ENCODE assay signal across 15 cellular contexts in the genomic region with DNA sequence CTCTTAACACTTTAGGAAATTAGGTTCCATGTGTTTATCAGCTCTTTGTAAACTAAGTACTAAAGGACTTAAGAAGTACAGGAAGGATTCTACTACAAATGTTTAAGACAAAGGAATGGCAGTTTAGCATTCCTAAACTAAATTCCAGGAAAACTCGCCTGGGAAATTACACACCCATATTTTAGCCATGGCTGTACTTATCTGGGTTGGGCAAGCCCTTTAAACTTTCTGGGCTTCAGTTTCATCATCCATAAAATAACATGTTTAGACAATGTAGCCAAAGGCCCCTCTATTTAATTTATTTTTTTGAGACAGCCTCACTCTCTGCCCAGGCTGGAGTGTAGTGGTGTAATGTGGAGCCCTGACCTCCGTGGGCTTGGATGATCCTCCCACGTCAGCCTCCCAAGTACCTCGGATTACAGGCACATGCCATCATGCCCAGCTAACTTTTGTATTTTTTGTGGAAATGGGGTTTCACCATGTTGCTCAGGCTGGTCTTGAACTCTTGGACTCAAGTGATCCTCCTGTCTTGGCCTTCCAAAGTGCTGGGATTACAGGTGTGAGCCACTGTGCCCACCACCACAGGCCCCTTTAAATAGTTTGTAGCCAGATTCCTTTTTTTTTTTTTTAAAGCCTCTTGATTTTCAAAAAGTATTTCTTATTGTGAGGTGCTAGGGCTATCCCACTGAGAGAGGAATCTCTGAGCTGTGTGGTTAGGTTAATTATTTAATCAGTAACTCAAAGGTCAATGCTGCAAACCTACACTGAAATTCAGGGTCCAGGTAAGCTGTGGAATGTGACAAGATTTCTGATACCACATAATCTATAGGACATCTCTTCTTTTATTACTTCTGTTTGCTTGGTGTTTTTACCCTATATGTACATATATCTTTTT. TPM values are rescaled to one million over a fixed set of nuclear protein-coding genes. Genes with fewer than 3 reads are reported as not detected.
DNase-seq lines count a peak whose midpoint lies in the region; ATAC-seq, FAIRE-seq and TF ChIP-seq lines count a peak whose summit lies in the region.
"Had no signal": no experiment of that assay in that cellular context is flagged by ENCODE, and none has a peak within 500 bp of the region (broad histone marks: within the 10 kb centered on the region; RNA-seq: fewer than 3 reads in every experiment).

No MANE protein-coding gene starts in this region.

- no peak for FAIRE-seq in H1 (lab: Jason Lieb, UNC)

- no peak overlapping the region for H4K8ac ChIP-seq in H1 (ENCODE audit: extremely low read depth, insufficient read depth, low read length)

- no peak overlapping the region for H3K4me2 ChIP-seq in H1 (ENCODE audit: insufficient read depth in 1 of 2, low read depth in 2 of 2, low read length in 2 of 2)

- no peak overlapping the region for H3K9ac ChIP-seq in H1 (replicated peaks in 1 of 4; ENCODE audit: extremely low read depth in 1 of 4, low read depth in 3 of 4, low read length in 3 of 4)

- H2BK5ac ChIP-seq in H1 (ENCODE audit: low read depth, low read length): no peak overlapping the region

- no peak overlapping the region for H2BK12ac ChIP-seq in H1 (ENCODE audit: low read depth, low read length)

- POLR2A ChIA-PET in H1 (lab: Charles Lee; ENCODE audit: partially characterized antibody): interaction anchor here (0.6 kb wide), 1 partner anchor 223 kb away, joined by 3 read pairs; no protein-coding TSS in a partner anchor

- peaks cover 0 to 30% of the 10 kb centered on the region in 2 experiments; a peak in 2 of 4 replicates for H3K79me2 ChIP-seq in H1 (ENCODE audit: control insufficient read depth in 1 of 2, insufficient read depth in 2 of 2, low read length in 2 of 2)

- H3K14ac ChIP-seq in H1 (ENCODE audit: insufficient read length): no peak overlapping the region

- H3K4me1 Mint-ChIP-seq in CD4-positive, CD25-positive, alpha-beta regulatory T cell: peaks cover 18 to 48% (median 31%) of the 10 kb centered on the region in 4 donors

- no peak overlapping the region for H3K23ac ChIP-seq in H1 (ENCODE audit: insufficient read length)

- no peaks in the 10 kb centered on the region for H3K9me3 ChIP-seq in CD4-positive, CD25-positive, alpha-beta regulatory T cell (ENCODE audit: control insufficient read depth in 2 of 2, low read length in 2 of 2)
- no peaks in the 10 kb centered on the region for H3K9me3 ChIP-seq in H1 (ENCODE audit: insufficient read depth in 2 of 2, low read depth in 1 of 2, low read length in 1 of 2)
- H3K9me3 ChIP-seq in mucosa of descending colon: no peaks in the 10 kb centered on the region
- H3K9me3 ChIP-seq: gastrocnemius medialis, right atrium auricular region, tibial artery had no signal

- no peak overlapping the region for H2AFZ ChIP-seq in H1 (ENCODE audit: low read length)

- no peak overlapping the region for H3K27ac ChIP-seq in CD4-positive, CD25-positive, alpha-beta regulatory T cell (ENCODE audit: insufficient read depth, low read length, poor library complexity, severe bottlenecking)
- H3K27ac ChIP-seq in H1 (ENCODE audit: low read depth, low read length): no peak overlapping the region
- H3K27ac ChIP-seq: gastrocnemius medialis, right atrium auricular region, tibial artery, VCaP had no signal

- H3K56ac ChIP-seq in H1 (replicated peaks; ENCODE audit: insufficient read length, low read depth, low read length): no peak overlapping the region

- CTCF ChIA-PET in H1 (lab: Charles Lee; ENCODE audit: partially characterized antibody): interaction anchor here (0.6 to 1.9 kb wide), 5 partner anchors 9 to 137 kb away, joined by 3 to 7 read pairs (median 4); no protein-coding TSS in a partner anchor

- no peak overlapping the region for H2BK15ac ChIP-seq in H1 (ENCODE audit: low read length)

- H2BK120ac ChIP-seq in H1 (replicated peaks; ENCODE audit: low read depth, low read length): no peak overlapping the region

- H2BK20ac ChIP-seq in H1 (ENCODE audit: low read length): no peak overlapping the region

- no peak for TF ChIP-seq POLR2A in H1 (IDR thresholded peaks at IDR 0.05; ENCODE audit: control extremely low read depth in 1 of 2, low read depth in 2 of 2, low read length in 2 of 2)

- H3K4ac ChIP-seq in H1 (replicated peaks; ENCODE audit: insufficient read length, low read depth, low read length): no peak overlapping the region

- WGBS in H1 (ENCODE audit: extremely low coverage in 1 of 2, insufficient coverage in 1 of 2, insufficient read length in 1 of 2, insufficient replicate concordance in 2 of 2, low coverage in 1 of 2, low lambda C conversion rate in 2 of 2, missing lambda C conversion rate in 1 of 2), 2 experiments: 87% methylated on average over 4 of the region's 4 CpGs; no CpG with 5 or more reads in 1 of the 2 experiments

- ATAC-seq in CD4-positive, CD25-positive, alpha-beta regulatory T cell (ENCODE audit: low read depth in 2 of 2): no peak
- ATAC-seq in mucosa of descending colon (peak; percentile 81), left cardiac atrium (no peak), Right ventricle myocardium inferior (no peak)
- ATAC-seq: gastrocnemius medialis had no signal

- H3K23me2 ChIP-seq in H1 (ENCODE audit: low read depth, low read length): no peaks in the 10 kb centered on the region

- 0 out of 2 replicates have a peak overlapping the region, but pooled peaks have one; percentile 42 for H2AK5ac ChIP-seq in H1 (ENCODE audit: low read depth, low read length)

- intact Hi-C loops in mucosa of descending colon (cut with DNase I, micrococcal nuclease): no loop called here
- intact Hi-C loops in left cardiac atrium (cut with DNase I): no loop called here
- intact Hi-C loops in Right ventricle myocardium inferior (cut with DNase I): no loop called here

- H3K27me3 Mint-ChIP-seq in CD4-positive, CD25-positive, alpha-beta regulatory T cell: no peaks in the 10 kb centered on the region

- no peak overlapping the region for H4K5ac ChIP-seq in H1 (ENCODE audit: insufficient read length, low read depth, low read length)

- no peaks in the 10 kb centered on the region for H3K79me1 ChIP-seq in H1 (ENCODE audit: low read depth, low read length)

- peaks cover 35% of the 10 kb centered on the region for H3K36me3 ChIP-seq in CD4-positive, CD25-positive, alpha-beta regulatory T cell (ENCODE audit: control insufficient read depth, insufficient read depth, low read length)
- H3K36me3 ChIP-seq in H1 (ENCODE audit: control insufficient read depth in 2 of 4, insufficient read depth in 4 of 4, low read length in 3 of 4) (peaks cover 0 to 4% (median 0%) of the 10 kb centered on the region in 4 experiments; a peak in 2 of 8 replicates), mucosa of descending colon (ENCODE audit: low read depth) (no peaks in the 10 kb centered on the region)
- H3K36me3 ChIP-seq: right atrium auricular region had no signal

- no peak overlapping the region for H3K18ac ChIP-seq in H1 (ENCODE audit: extremely low read depth, low read length)

- H3K27ac Mint-ChIP-seq in CD4-positive, CD25-positive, alpha-beta regulatory T cell: peak overlapping the region; percentile 2 to 36 (median 3)

- no peaks in the 10 kb centered on the region for H3K27me3 ChIP-seq in CD4-positive, CD25-positive, alpha-beta regulatory T cell (ENCODE audit: control insufficient read depth, insufficient read depth, low read length)
- H3K27me3 ChIP-seq in H1 (replicated peaks in 1 of 4; ENCODE audit: control insufficient read depth in 3 of 4, extremely low read depth in 1 of 4, insufficient read depth in 3 of 4, low read length in 3 of 4): no peaks in the 10 kb centered on the region
- H3K27me3 ChIP-seq: gastrocnemius medialis, right atrium auricular region, tibial artery had no signal

- H4K20me1 ChIP-seq in H1 (replicated peaks in 1 of 2; ENCODE audit: control insufficient read depth in 1 of 2, insufficient read depth in 2 of 2, low read length in 2 of 2): peaks cover 0 to 2% of the 10 kb centered on the region in 2 experiments

- peaks cover 21% of the 10 kb centered on the region for H3K36me3 Mint-ChIP-seq in CD4-positive, CD25-positive, alpha-beta regulatory T cell

- no peak for TF ChIP-seq EP300 in H1 (IDR thresholded peaks at IDR 0.05; ENCODE audit: borderline replicate concordance in 1 of 2, low read depth in 2 of 2, low read length in 2 of 2)

- TF ChIP-seq CTCF in H1 (IDR thresholded peaks at IDR 0.05; ENCODE audit: control extremely low read depth in 1 of 3, insufficient read depth in 1 of 3, low read depth in 1 of 3, low read length in 3 of 3) (no peak), mucosa of descending colon (IDR thresholded peaks at IDR 0.05) (no peak)

- no peak overlapping the region for H3K4me3 ChIP-seq in CD4-positive, CD25-positive, alpha-beta regulatory T cell (ENCODE audit: low read depth, low read length)
- no peak overlapping the region for H3K4me3 ChIP-seq in H1 (ENCODE audit: extremely low read depth in 1 of 4, insufficient read depth in 2 of 4, low read depth in 3 of 4, low read length in 4 of 4)
- no peak overlapping the region for H3K4me3 ChIP-seq in mucosa of descending colon
- H3K4me3 ChIP-seq: gastrocnemius medialis, right atrium auricular region, tibial artery had no signal

- no peak overlapping the region for H4K91ac ChIP-seq in H1 (replicated peaks; ENCODE audit: insufficient read length, low read length)

- DNase-seq in CD4-positive, CD25-positive, alpha-beta regulatory T cell: no peak
- DNase-seq in HT-29 (ENCODE audit: low spot score): peak; percentile 48
- DNase-seq in H1 (ENCODE audit: low read depth in 1 of 2, low spot score in 2 of 2): no peak
- no peak for DNase-seq in mucosa of descending colon
- DNase-seq in nucleus accumbens (lab: John Stamatoyannopoulos, UW): no peak
- no peak for DNase-seq in stimulated activated CD4-positive, alpha-beta T cell treated with anti-CD3 and anti-CD28 coated beads, Interleukin-4, amount 100 ng/mL, for 24 hours
- no peak for DNase-seq in left cardiac atrium
- DNase-seq in Right ventricle myocardium inferior (ENCODE audit: missing footprints): no peak
- DNase-seq: C1 segment of cervical spinal cord, gastrocnemius medialis, NCI-H2227 treated with DMSO at 0.1 percent for 48 hours, RPMI8226, tibial artery had no signal

- no peaks in the 10 kb centered on the region for H3K9me3 Mint-ChIP-seq in CD4-positive, CD25-positive, alpha-beta regulatory T cell

- TF ChIP-seq RAD21 in H1 (IDR thresholded peaks at IDR 0.05 in 1 of 2, conservative IDR thresholded peaks at IDR 0.05 in 1 of 2; ENCODE audit: low read depth in 2 of 2, low read length in 2 of 2): no peak

- no peak overlapping the region for H3K4me3 Mint-ChIP-seq in CD4-positive, CD25-positive, alpha-beta regulatory T cell

- H3K4me1 ChIP-seq in CD4-positive, CD25-positive, alpha-beta regulatory T cell (ENCODE audit: control insufficient read depth, insufficient read depth, low read length, poor library complexity, severe bottlenecking): no peaks in the 10 kb centered on the region
- H3K4me1 ChIP-seq in H1 (replicated peaks in 1 of 4; ENCODE audit: control insufficient read depth in 3 of 4, insufficient read depth in 4 of 4, low read length in 3 of 4): 0 out of 7 replicates have a peak, but pooled peaks cover 0 to 2% (median 0%) of the 10 kb centered on the region in 4 experiments
- peaks cover 14% of the 10 kb centered on the region for H3K4me1 ChIP-seq in mucosa of descending colon (ENCODE audit: low read depth)

RNA-seq across cellular contexts. Expression of a gene that starts 32.1 kb away (rescaled TPM):
- total RNA-seq in CD4-positive, CD25-positive, alpha-beta regulatory T cell: 5.2 TPM
- 10 to 100 TPM; 32.3 to 76.0 (median 55.9) TPM for polyA plus RNA-seq in CD4-positive, CD25-positive, alpha-beta regulatory T cell
- total RNA-seq in HT-29 (2014; rRNA removed; shearing (Covaris generic)): 8.0 and 13.4 TPM in 2 replicates
- total RNA-seq in H1 (2021; fragmentation: NEBNext Ultra II Directional; extraction: Animal tissue kit (Norgen Biotek cat#: 25700)): 22.1 and 23.3 TPM in 2 replicates
- 13.2 and 29.2 TPM in 2 replicates for polyA plus RNA-seq in H1 (2011; rRNA removed)
- 25.3 TPM for polyA plus RNA-seq in H1 (2011; cell fraction: cytosol; rRNA removed)
- polyA plus RNA-seq in H1 (2011; cell fraction: nucleus; rRNA removed): 5.3 TPM
- polyA plus RNA-seq in H1 (2012, experiment 1 of 2): 20.7 to 26.5 TPM (median 21.8 TPM) in 4 replicates
- polyA plus RNA-seq in H1 (2012, experiment 2 of 2): 8.7 TPM
- 29.7 TPM for polyA plus RNA-seq in H1 (2013, experiment 1 of 2)
- 29.7 TPM for polyA plus RNA-seq in H1 (2013, experiment 2 of 2)
- polyA minus RNA-seq in H1 (2011; rRNA and poly(A)+ RNA removed): 9.9 and 10.8 TPM in 2 replicates
- 6.9 TPM for polyA minus RNA-seq in H1 (2011; cell fraction: cytosol; rRNA and poly(A)+ RNA removed)
- 8.3 TPM for polyA minus RNA-seq in H1 (2011; cell fraction: nucleus; rRNA and poly(A)+ RNA removed)
- total RNA-seq in mucosa of descending colon (10 to 100 TPM; 12.4 to 20.5 (median 17.4) TPM), left cardiac atrium (10 to 100 TPM in 1 of 2 donors, 1 to 10 TPM in 1; 7.6 to 11.3 TPM), Right ventricle myocardium inferior (8.0 TPM)

RNA-seq across cellular contexts. Expression of a gene that starts 32.4 kb away (rescaled TPM):
- 77.9 TPM for total RNA-seq in CD4-positive, CD25-positive, alpha-beta regulatory T cell
- 10 to 100 TPM; 25.0 to 32.3 (median 28.7) TPM for polyA plus RNA-seq in CD4-positive, CD25-positive, alpha-beta regulatory T cell
- 13.3 and 13.8 TPM in 2 replicates for total RNA-seq in HT-29 (2014; rRNA removed; shearing (Covaris generic))
- 18.2 and 25.4 TPM in 2 replicates for total RNA-seq in H1 (2021; fragmentation: NEBNext Ultra II Directional; extraction: Animal tissue kit (Norgen Biotek cat#: 25700))
- polyA plus RNA-seq in H1 (2011; rRNA removed): 5.0 and 9.0 TPM in 2 replicates
- polyA plus RNA-seq in H1 (2011; cell fraction: cytosol; rRNA removed): 10.4 TPM
- 6.4 TPM for polyA plus RNA-seq in H1 (2011; cell fraction: nucleus; rRNA removed)
- polyA plus RNA-seq in H1 (2012, experiment 1 of 2): 7.0 to 13.6 TPM (median 9.3 TPM) in 4 replicates
- 0.73 TPM for polyA plus RNA-seq in H1 (2012, experiment 2 of 2)
- polyA plus RNA-seq in H1 (2013, experiment 1 of 2): 17.1 TPM
- 19.7 TPM for polyA plus RNA-seq in H1 (2013, experiment 2 of 2)
- 15.9 and 19.6 TPM in 2 replicates for polyA minus RNA-seq in H1 (2011; rRNA and poly(A)+ RNA removed)
- 7.6 TPM for polyA minus RNA-seq in H1 (2011; cell fraction: cytosol; rRNA and poly(A)+ RNA removed)
- polyA minus RNA-seq in H1 (2011; cell fraction: nucleus; rRNA and poly(A)+ RNA removed): 33.7 TPM
- 10 to 100 TPM; 13.1 to 15.2 (median 13.7) TPM for total RNA-seq in mucosa of descending colon
- 10 to 100 TPM; 17.3 to 17.7 TPM for total RNA-seq in left cardiac atrium
- total RNA-seq in Right ventricle myocardium inferior: 21.5 TPM
